2 cellular contexts compared by ENCODE assay signal in the genomic region with DNA sequence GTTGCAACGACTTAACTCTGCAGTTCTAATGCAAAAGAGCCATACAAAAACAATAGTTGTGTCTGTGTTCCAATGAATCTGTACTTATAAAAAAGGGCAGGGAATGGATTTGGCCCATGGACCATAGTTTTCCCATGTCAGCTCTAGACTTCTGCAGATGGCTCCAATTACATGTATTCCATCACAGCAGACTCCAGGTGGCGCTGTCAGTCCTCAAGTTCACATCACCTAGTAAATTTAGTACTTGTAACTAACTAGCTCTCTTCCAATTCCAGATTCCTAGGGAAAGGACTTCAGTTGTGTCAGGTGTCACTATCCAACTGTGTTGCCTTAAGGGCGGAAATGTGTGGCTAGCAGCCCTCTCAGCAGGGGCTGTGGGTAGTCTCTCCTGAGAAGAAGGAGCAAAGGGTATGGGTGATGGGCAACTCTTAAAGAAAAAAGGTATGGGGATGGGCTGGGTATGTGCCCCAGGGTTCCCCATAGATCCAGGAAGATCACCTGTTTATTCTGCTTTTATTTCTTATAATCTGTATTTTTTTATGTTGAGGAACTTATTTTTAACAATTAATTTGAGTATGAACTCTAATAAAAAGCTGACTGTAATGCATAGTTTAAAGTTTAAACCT.
TF ChIP-seq lines count a peak whose summit lies in the region.

No MANE protein-coding gene starts in this region.

TF ChIP-seq in GM23338, 12 proteins besides CTCF, POLR2A, EP300 and RAD21 (continues in another document):
- TF ChIP-seq, protein P1, sequence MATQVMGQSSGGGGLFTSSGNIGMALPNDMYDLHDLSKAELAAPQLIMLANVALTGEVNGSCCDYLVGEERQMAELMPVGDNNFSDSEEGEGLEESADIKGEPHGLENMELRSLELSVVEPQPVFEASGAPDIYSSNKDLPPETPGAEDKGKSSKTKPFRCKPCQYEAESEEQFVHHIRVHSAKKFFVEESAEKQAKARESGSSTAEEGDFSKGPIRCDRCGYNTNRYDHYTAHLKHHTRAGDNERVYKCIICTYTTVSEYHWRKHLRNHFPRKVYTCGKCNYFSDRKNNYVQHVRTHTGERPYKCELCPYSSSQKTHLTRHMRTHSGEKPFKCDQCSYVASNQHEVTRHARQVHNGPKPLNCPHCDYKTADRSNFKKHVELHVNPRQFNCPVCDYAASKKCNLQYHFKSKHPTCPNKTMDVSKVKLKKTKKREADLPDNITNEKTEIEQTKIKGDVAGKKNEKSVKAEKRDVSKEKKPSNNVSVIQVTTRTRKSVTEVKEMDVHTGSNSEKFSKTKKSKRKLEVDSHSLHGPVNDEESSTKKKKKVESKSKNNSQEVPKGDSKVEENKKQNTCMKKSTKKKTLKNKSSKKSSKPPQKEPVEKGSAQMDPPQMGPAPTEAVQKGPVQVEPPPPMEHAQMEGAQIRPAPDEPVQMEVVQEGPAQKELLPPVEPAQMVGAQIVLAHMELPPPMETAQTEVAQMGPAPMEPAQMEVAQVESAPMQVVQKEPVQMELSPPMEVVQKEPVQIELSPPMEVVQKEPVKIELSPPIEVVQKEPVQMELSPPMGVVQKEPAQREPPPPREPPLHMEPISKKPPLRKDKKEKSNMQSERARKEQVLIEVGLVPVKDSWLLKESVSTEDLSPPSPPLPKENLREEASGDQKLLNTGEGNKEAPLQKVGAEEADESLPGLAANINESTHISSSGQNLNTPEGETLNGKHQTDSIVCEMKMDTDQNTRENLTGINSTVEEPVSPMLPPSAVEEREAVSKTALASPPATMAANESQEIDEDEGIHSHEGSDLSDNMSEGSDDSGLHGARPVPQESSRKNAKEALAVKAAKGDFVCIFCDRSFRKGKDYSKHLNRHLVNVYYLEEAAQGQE (IDR thresholded peaks at IDR 0.05; ENCODE audit: unreplicated experiment): no peak
- TF ChIP-seq EZH2phosphoT487 (IDR thresholded peaks at IDR 0.05; ENCODE audit: unreplicated experiment) (no peak), NANOG (IDR thresholded peaks at IDR 0.05; ENCODE audit: borderline replicate concordance) (no peak), ZNF331 (CRISPR knock-in tag; IDR thresholded peaks at IDR 0.05; ENCODE audit: low read depth) (no peak), ZNF462 (CRISPR knock-in tag; IDR thresholded peaks at IDR 0.05) (no peak), ZNF114 (CRISPR knock-in tag; IDR thresholded peaks at IDR 0.05) (no peak), POLR2AphosphoS5 (IDR thresholded peaks at IDR 0.05; ENCODE audit: low read depth) (no peak), JUNB (IDR thresholded peaks at IDR 0.05; ENCODE audit: unreplicated experiment) (no peak), EZH2 (IDR thresholded peaks at IDR 0.05; ENCODE audit: low read depth, unreplicated experiment) (no peak)

TF ChIP-seq in H1, 55 proteins besides CTCF, POLR2A, EP300 and RAD21:
- TF ChIP-seq RNF2 (IDR thresholded peaks at IDR 0.05; ENCODE audit: borderline replicate concordance, low read depth, low read length, missing control alignments, poor library complexity, severe bottlenecking) (no peak), SIX5 (IDR thresholded peaks at IDR 0.05; ENCODE audit: low read depth, low read length) (peak; percentile 34), SP1 (IDR thresholded peaks at IDR 0.05; ENCODE audit: low read depth, low read length) (peak; percentile 33; the same call in 1 of the 2 replicates), ZNF274 (IDR thresholded peaks at IDR 0.05; ENCODE audit: borderline replicate concordance, extremely low read depth, low read length) (no peak), EZH2 (IDR thresholded peaks at IDR 0.05; ENCODE audit: low read depth, low read length, severe bottlenecking) (no peak), EGR1 (IDR thresholded peaks at IDR 0.05; ENCODE audit: borderline replicate concordance, low read depth, low read length) (no peak), SAP30 (IDR thresholded peaks at IDR 0.05; ENCODE audit: insufficient read depth, insufficient replicate concordance, low read length) (no peak), NRF1 (IDR thresholded peaks at IDR 0.05; ENCODE audit: low read depth, low read length) (no peak), BACH1 (IDR thresholded peaks at IDR 0.05; ENCODE audit: low read length) (no peak), NANOG (IDR thresholded peaks at IDR 0.05; ENCODE audit: insufficient read depth, low read depth, low read length, poor library complexity, severe bottlenecking) (no peak), CBX5 (IDR thresholded peaks at IDR 0.05; ENCODE audit: low read depth, low read length) (no peak), CHD1 (IDR thresholded peaks at IDR 0.05; ENCODE audit: low read depth, low read length) (no peak), GTF2F1 (IDR thresholded peaks at IDR 0.05; ENCODE audit: borderline replicate concordance, low read depth, low read length) (no peak), MAFK (IDR thresholded peaks at IDR 0.05; ENCODE audit: low read depth, low read length) (no peak), GABPA (IDR thresholded peaks at IDR 0.05; ENCODE audit: borderline replicate concordance, insufficient read depth, low read length) (no peak), SP4 (IDR thresholded peaks at IDR 0.05; ENCODE audit: low read length) (no peak), RBBP5 (IDR thresholded peaks at IDR 0.05; ENCODE audit: borderline replicate concordance, low read depth, low read length) (no peak), YY1 (IDR thresholded peaks at IDR 0.05; ENCODE audit: low read depth, low read length) (peak; percentile 19; the same call in 1 of the 2 replicates), BRCA1 (IDR thresholded peaks at IDR 0.05; ENCODE audit: low read depth, low read length) (peak; percentile 82), TEAD4 (IDR thresholded peaks at IDR 0.05; ENCODE audit: low read depth, low read length) (no peak)
